ENCODE assay signal across 8 cellular contexts in genomic region chr14:54622189-54622958, GRCh38. TPM values are rescaled to one million over a fixed set of nuclear protein-coding genes. Genes with fewer than 3 reads are reported as not detected.
A peak's percentile ranks its signal among the peaks of the same experiment; 100 is the strongest.
DNase-seq lines count a peak whose midpoint lies in the region; ATAC-seq and TF ChIP-seq lines count a peak whose summit lies in the region.
"Had no signal": no experiment of that assay in that cellular context is flagged by ENCODE, and none has a peak within 500 bp of the region (broad histone marks: within the 10 kb centered on the region; RNA-seq: fewer than 3 reads in every experiment).

No MANE protein-coding gene starts in this region.

- no peaks in the 10 kb centered on the region for H3K27me3 Mint-ChIP-seq in osteocyte (ENCODE audit: unreplicated experiment)

- DNase-seq in GM19240 (ENCODE audit: insufficient read length, low spot score) (peak; percentile 51), NCI-H345 (lab: John Stamatoyannopoulos, UW) (no peak), mesenteric fat pad (ENCODE audit: low spot score) (no peak), osteocyte (ENCODE audit: extremely low spot score, unreplicated experiment) (no peak)
- peak; percentile 21 to 30 for DNase-seq in activated CD4-positive, alpha-beta T cell treated with anti-CD3 and anti-CD28 coated beads, Interleukin-2, amount 50 U/mL, for 4 hours
- peak; percentile 22 to 65 (median 32) for DNase-seq in stimulated activated CD4-positive, alpha-beta T cell treated with anti-CD3 and anti-CD28 coated beads, TNF-alpha, amount 100 ng/mL, for 24 hours (ENCODE audit: low read depth in 3 of 3)
- DNase-seq: GOT3 had no signal

- H3K4me1 Mint-ChIP-seq in osteocyte (ENCODE audit: unreplicated experiment) = peaks cover 54% of the 10 kb centered on the region

- peaks cover 10% of the 10 kb centered on the region for H3K36me3 Mint-ChIP-seq in osteocyte (ENCODE audit: unreplicated experiment)

- peak; percentile 93 for ATAC-seq in HG02870 (IDR thresholded peaks at IDR 0.05; ENCODE audit: unreplicated experiment)

- H3K4me3 Mint-ChIP-seq in osteocyte (ENCODE audit: unreplicated experiment) = no peak overlapping the region

- H3K9me3 Mint-ChIP-seq in osteocyte (ENCODE audit: unreplicated experiment) = peaks cover 4% of the 10 kb centered on the region

- H3K27ac Mint-ChIP-seq in osteocyte (ENCODE audit: unreplicated experiment) = no peak overlapping the region

- no peak for TF ChIP-seq CTCF in osteocyte (IDR thresholded peaks at IDR 0.05)

RNA-seq across cellular contexts. Expression of gene SAMD4A, which starts 55.4 kb away (rescaled TPM):
- total RNA-seq in mesenteric fat pad = 110 TPM
- total RNA-seq in osteocyte = 36.5 and 39.1 TPM in 2 replicates

Comparison
In these comparisons a context has a peak if more than half of its experiments do, and no peak if none do; other contexts are left out.
1. DNase-seq: peak in GM19240 (single experiment), activated CD4-positive, alpha-beta T cell treated with anti-CD3 and anti-CD28 coated beads, Interleukin-2, amount 50 U/mL, for 4 hours (2 of 2) and stimulated activated CD4-positive, alpha-beta T cell treated with anti-CD3 and anti-CD28 coated beads, TNF-alpha, amount 100 ng/mL, for 24 hours (3 of 3); none in NCI-H345 (single experiment), mesenteric fat pad (single experiment) and osteocyte (single experiment).